In the genomic region with DNA sequence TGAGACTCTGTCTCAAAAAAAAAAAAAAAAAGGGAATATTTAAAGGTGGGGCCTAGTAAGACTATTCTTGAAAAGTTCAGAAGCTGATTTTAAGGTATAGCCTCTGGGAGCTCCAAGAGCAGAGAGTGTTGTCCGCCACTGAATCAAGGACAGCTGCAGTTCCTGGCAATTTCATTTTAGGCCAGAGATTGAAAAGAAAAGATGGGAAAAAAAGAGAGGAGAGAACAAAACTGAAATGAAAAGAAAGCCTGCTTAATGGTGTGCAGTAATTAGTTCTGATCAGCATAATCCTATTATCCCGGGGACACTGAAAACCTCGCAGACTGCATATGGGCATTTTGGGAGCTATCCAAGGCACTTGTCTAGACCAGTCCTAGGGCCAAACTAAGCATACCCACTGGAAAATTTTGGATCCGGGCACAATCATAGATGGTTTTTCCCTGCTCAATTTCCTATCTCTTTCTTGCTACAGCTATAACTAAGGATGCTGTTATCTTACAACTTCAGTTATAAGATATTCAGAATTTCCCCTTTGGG, we compare ENCODE assay signal across 18 cellular contexts.
"Had no signal": no experiment of that assay in that cellular context is flagged by ENCODE, and none has a peak within 500 bp of the region (broad histone marks: within the 10 kb centered on the region; RNA-seq: fewer than 3 reads in every experiment).

No MANE protein-coding gene starts in this region.

- DNase-seq: activated CD4-positive, alpha-beta T cell treated with anti-CD3 and anti-CD28 coated beads, Interleukin-2, amount 50 U/mL, for 4 hours; activated effector memory CD4-positive, alpha-beta T cell treated with anti-CD3 and anti-CD28 coated beads, Interleukin-2, amount 50 U/mL, for 16 hours; activated naive CD8-positive, alpha-beta T cell treated with anti-CD3 and anti-CD28 coated beads for 36 hours; activated T-cell treated with anti-CD3 and anti-CD28 coated beads, Interleukin-2, amount 50 U/mL, for 4 hours; effector CD4-positive, alpha-beta T cell; foreskin melanocyte; head of caudate nucleus; left colon; mucosa of descending colon; natural killer cell; occipital lobe; spleen; stimulated activated CD4-positive, alpha-beta T cell treated with anti-CD3 and anti-CD28 coated beads, Interleukin-2, amount 100 ng/mL, for 24 hours; stimulated activated naive B cell treated with anti-CD40 and anti-IgM and Interleukin-4, amounts not matched to agents 10 μg/mL and 1 μg/mL and 100 μg/mL, for 72 hours had no signal

- ATAC-seq: activated T-cell treated with anti-CD3 and anti-CD28 coated beads, Interleukin-2, amount 50 U/mL, for 4 hours; left colon; mucosa of descending colon; natural killer cell; sciatic nerve; stimulated activated naive B cell treated with anti-CD40 and anti-IgM and Interleukin-4, amounts not matched to agents 10 μg/mL and 1 μg/mL and 100 μg/mL, for 72 hours had no signal

- H3K27ac ChIP-seq: coronary artery, prostate gland, spleen, tibial nerve had no signal
